ENCODE assay signal across 20 cellular contexts in the genomic region with DNA sequence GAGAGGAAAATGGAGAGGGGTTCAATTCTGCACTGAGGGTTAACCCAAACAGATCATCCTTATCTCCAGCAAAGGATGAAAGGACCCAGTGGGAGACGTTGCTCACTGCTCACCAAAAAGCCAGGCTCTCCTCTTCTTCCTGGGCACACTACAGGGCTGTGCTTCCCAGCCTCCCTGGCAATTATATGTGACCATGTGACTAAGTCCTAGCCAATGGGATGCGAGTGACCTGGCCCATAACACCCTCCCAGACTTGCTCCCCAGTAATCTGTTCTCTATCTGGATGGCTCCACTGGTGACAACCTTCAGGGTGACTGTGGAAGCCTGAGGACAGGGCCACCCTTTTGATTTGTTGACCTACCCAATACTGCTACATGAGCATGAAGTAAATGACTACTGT. TPM values are rescaled to one million over a fixed set of nuclear protein-coding genes. Genes with fewer than 3 reads are reported as not detected.
DNase-seq lines count a peak whose midpoint lies in the region; ATAC-seq and TF ChIP-seq lines count a peak whose summit lies in the region.
"Had no signal": no experiment of that assay in that cellular context is flagged by ENCODE, and none has a peak within 500 bp of the region (broad histone marks: within the 10 kb centered on the region; RNA-seq: fewer than 3 reads in every experiment).

No MANE protein-coding gene starts in this region.

- H3K79me2 ChIP-seq in mammary epithelial cell (ENCODE audit: insufficient read depth, low read length) (no peaks in the 10 kb centered on the region), smooth muscle cell (ENCODE audit: low read depth) (no peaks in the 10 kb centered on the region)

- dilution Hi-C loops in mammary epithelial cell (cut with HindIII; ENCODE audit: low sequenced_read_pairs), result no loop called here

- intact Hi-C loops in MCF 10A (cut with micrococcal nuclease), result loop anchor here (5.0 kb wide), 1 partner anchor 422 kb away; no protein-coding TSS in a partner anchor
- intact Hi-C loops in mammary epithelial cell (cut with micrococcal nuclease), result loop anchor here (5.0 kb wide), 2 partner anchors 53 to 727 kb away; no protein-coding TSS in a partner anchor
- intact Hi-C loops in gastrocnemius medialis (cut with DNase I; ENCODE audit: low total_unique reads), result no loop called here
- intact Hi-C loops in prostate gland (cut with DNase I), result no loop called here

- H3F3A ChIP-seq in smooth muscle cell (ENCODE audit: low read depth), result no peaks in the 10 kb centered on the region

- in situ Hi-C loops in mammary epithelial cell (cut with MboI; ENCODE audit: low sequenced_read_pairs in 2 of 2), result loop anchor here in 1 of 2 donors (10.0 kb wide), 1 partner anchor 294 kb away; no protein-coding TSS in a partner anchor
- in situ Hi-C loops in gastrocnemius medialis (cut with MboI; ENCODE audit: low sequenced_read_pairs in 4 of 4), result loop anchor here in 1 of 4 donors (5.0 kb wide), 1 partner anchor 297 kb away; no protein-coding TSS in a partner anchor

- DNase-seq in MCF 10A (ENCODE audit: unreplicated experiment) (peak; percentile 3), mammary epithelial cell (no peak), OCI-M1 (lab: John Stamatoyannopoulos, UW) (peak; percentile 30), WTC11 (ENCODE audit: low spot score) (no peak), smooth muscle cell (lab: John Stamatoyannopoulos, UW; ENCODE audit: unreplicated experiment) (no peak), gastrocnemius medialis (no peak), GM19240 (ENCODE audit: insufficient read length, low spot score) (no peak), prostate gland (ENCODE audit: low spot score) (no peak)
- DNase-seq: CD4-positive, alpha-beta T cell; CD8-positive, alpha-beta memory T cell; DMS 273 treated with DMSO at 0.1 percent for 48 hours; DMS79; GF-D8; GM23248; H7; HCEC 1CT had no signal

- peaks cover 2% of the 10 kb centered on the region for H3K27me3 ChIP-seq in mammary epithelial cell (ENCODE audit: insufficient read depth, low read length)
- H3K27me3 ChIP-seq in smooth muscle cell (ENCODE audit: low read depth), result peaks cover 45% of the 10 kb centered on the region
- peaks cover 0 to 7% (median 0%) of the 10 kb centered on the region in 3 donors for H3K27me3 ChIP-seq in gastrocnemius medialis
- H3K27me3 ChIP-seq in prostate gland (replicated peaks; ENCODE audit: insufficient read depth), result no peaks in the 10 kb centered on the region
- H3K27me3 ChIP-seq: BLaER1 had no signal

- no peaks in the 10 kb centered on the region for H3K9me3 ChIP-seq in mammary epithelial cell (replicated peaks; ENCODE audit: insufficient read depth, low read length)
- H3K9me3 ChIP-seq in smooth muscle cell (replicated peaks; ENCODE audit: low read depth), result no peaks in the 10 kb centered on the region
- no peaks in the 10 kb centered on the region for H3K9me3 ChIP-seq in gastrocnemius medialis
- H3K9me3 ChIP-seq in prostate gland, result no peaks in the 10 kb centered on the region
- H3K9me3 ChIP-seq: BLaER1 had no signal

- H3K36me3 Mint-ChIP-seq in MCF 10A (ENCODE audit: insufficient read depth, unreplicated experiment), result no peaks in the 10 kb centered on the region
- H3K36me3 Mint-ChIP-seq in WTC11, result no peaks in the 10 kb centered on the region
- H3K36me3 Mint-ChIP-seq: CD8-positive, alpha-beta memory T cell had no signal

- CTCF ChIA-PET in MCF 10A (lab: Yijun Ruan, JAX) (no interaction called here), mammary epithelial cell (lab: Charles Lee; ENCODE audit: low non-redundant PET) (no interaction called here), WTC11 (lab: Charles Lee) (interaction anchor here (0.8 kb wide), 1 partner anchor 353 kb away, joined by 3 read pairs; no protein-coding TSS in a partner anchor)

- ATAC-seq in WTC11 (no peak), gastrocnemius medialis (no peak)

- H3K9me3 Mint-ChIP-seq in MCF 10A (ENCODE audit: unreplicated experiment), result no peaks in the 10 kb centered on the region
- no peaks in the 10 kb centered on the region for H3K9me3 Mint-ChIP-seq in WTC11
- H3K9me3 Mint-ChIP-seq: CD4-positive, alpha-beta T cell; CD8-positive, alpha-beta memory T cell had no signal

- H3K4me3 ChIP-seq in mammary epithelial cell (replicated peaks in 1 of 3; ENCODE audit: insufficient read depth in 1 of 3, low read depth in 2 of 3, low read length in 3 of 3) (no peak overlapping the region), smooth muscle cell (no peak overlapping the region), gastrocnemius medialis (no peak overlapping the region), prostate gland (no peak overlapping the region)
- H3K4me3 ChIP-seq: BLaER1, GM23248 had no signal

- POLR2A ChIA-PET in MCF 10A (lab: Yijun Ruan, JAX), result interaction anchor here (0.6 kb wide), 1 partner anchor 11 kb away, joined by 3 read pairs; no protein-coding TSS in a partner anchor
- POLR2A ChIA-PET in WTC11 (lab: Charles Lee), result no interaction called here

- H3K4me3 Mint-ChIP-seq in MCF 10A (ENCODE audit: unreplicated experiment) (no peak overlapping the region), WTC11 (no peak overlapping the region)
- H3K4me3 Mint-ChIP-seq: B cell; CD4-positive, alpha-beta T cell; CD8-positive, alpha-beta memory T cell had no signal

- 85% methylated on average over 2 of the region's 2 CpGs for WGBS in mammary epithelial cell (ENCODE audit: low coverage, missing lambda C conversion rate)
- WGBS in smooth muscle cell (ENCODE audit: low lambda C conversion rate), result 66% methylated on average over 2 of the region's 2 CpGs
- 73% methylated on average over 2 of the region's 2 CpGs for WGBS in prostate gland

- H3K4me1 Mint-ChIP-seq in MCF 10A (ENCODE audit: insufficient read depth, unreplicated experiment) (peaks cover 25% of the 10 kb centered on the region), WTC11 (peaks cover 22% of the 10 kb centered on the region)

- H3K4me2 ChIP-seq in mammary epithelial cell (ENCODE audit: insufficient read depth, low read depth, low read length) (no peak overlapping the region), smooth muscle cell (no peak overlapping the region)
- H3K4me2 ChIP-seq: BLaER1 had no signal

- no peak overlapping the region for H3K9ac ChIP-seq in mammary epithelial cell (ENCODE audit: insufficient read depth, low read length)
- no peak overlapping the region for H3K9ac ChIP-seq in smooth muscle cell (ENCODE audit: low read depth)
- H3K9ac ChIP-seq: BLaER1, GM23248 had no signal

- no peaks in the 10 kb centered on the region for H3K36me3 ChIP-seq in mammary epithelial cell (ENCODE audit: insufficient read depth, low read length)
- H3K36me3 ChIP-seq in smooth muscle cell (ENCODE audit: low read depth), result no peaks in the 10 kb centered on the region
- H3K36me3 ChIP-seq in gastrocnemius medialis, result no peaks in the 10 kb centered on the region
- H3K36me3 ChIP-seq in prostate gland, result no peaks in the 10 kb centered on the region
- H3K36me3 ChIP-seq: BLaER1 had no signal

- no peak overlapping the region for H3K27ac Mint-ChIP-seq in MCF 10A (ENCODE audit: low read depth, unreplicated experiment)
- H3K27ac Mint-ChIP-seq in WTC11, result no peak overlapping the region
- H3K27ac Mint-ChIP-seq: B cell; CD4-positive, alpha-beta T cell; CD8-positive, alpha-beta memory T cell had no signal

- TF ChIP-seq CTCF in MCF 10A (IDR thresholded peaks at IDR 0.05; ENCODE audit: unreplicated experiment), result no peak
- no peak for TF ChIP-seq CTCF in mammary epithelial cell (conservative IDR thresholded peaks at IDR 0.05 in 1 of 2, IDR thresholded peaks at IDR 0.05 in 1 of 2; ENCODE audit: extremely low read depth in 1 of 2, insufficient read depth in 1 of 2, low read depth in 1 of 2, low read length in 2 of 2)
- no peak for TF ChIP-seq CTCF in WTC11 (IDR thresholded peaks at IDR 0.05)
- no peak for TF ChIP-seq CTCF in smooth muscle cell (IDR thresholded peaks at IDR 0.05; ENCODE audit: borderline replicate concordance, insufficient read depth, poor library complexity, severe bottlenecking)
- no peak for TF ChIP-seq CTCF in gastrocnemius medialis (IDR thresholded peaks at IDR 0.05 in 4 of 5, conservative IDR thresholded peaks at IDR 0.05 in 1 of 5)
- no peak for TF ChIP-seq CTCF in prostate gland (IDR thresholded peaks at IDR 0.05)

- TF ChIP-seq POLR2A in gastrocnemius medialis (IDR thresholded peaks at IDR 0.05) (no peak), prostate gland (IDR thresholded peaks at IDR 0.05) (no peak)

- BruUV-seq in MCF 10A (replicated peaks; lab: Mats Ljungman, UMichigan) (no TSS peak), mammary epithelial cell (replicated peaks; lab: Mats Ljungman, UMichigan) (no TSS peak)

- H3K27ac ChIP-seq in mammary epithelial cell (ENCODE audit: insufficient read depth, low read depth, low read length) (no peak overlapping the region), smooth muscle cell (ENCODE audit: low read depth) (no peak overlapping the region), gastrocnemius medialis (no peak overlapping the region), prostate gland (no peak overlapping the region)
- H3K27ac ChIP-seq: 22Rv1, BLaER1, C4-2B, GM23248 had no signal

- H2AFZ ChIP-seq in mammary epithelial cell (ENCODE audit: low read depth, low read length), result no peak overlapping the region
- no peak overlapping the region for H2AFZ ChIP-seq in smooth muscle cell (ENCODE audit: low read depth)
- H2AFZ ChIP-seq: GM23248 had no signal

- H3K4me1 ChIP-seq in mammary epithelial cell (ENCODE audit: insufficient read depth, low read length) (peaks cover 21% of the 10 kb centered on the region), smooth muscle cell (ENCODE audit: low read depth) (no peaks in the 10 kb centered on the region), gastrocnemius medialis (peaks cover 0 to 5% of the 10 kb centered on the region in 2 donors), prostate gland (replicated peaks) (no peaks in the 10 kb centered on the region)

- H4K20me1 ChIP-seq in mammary epithelial cell (ENCODE audit: insufficient read depth, low read length) (no peaks in the 10 kb centered on the region), smooth muscle cell (ENCODE audit: low read depth) (no peaks in the 10 kb centered on the region)
- H4K20me1 ChIP-seq: BLaER1 had no signal

- H3K27me3 Mint-ChIP-seq in MCF 10A (ENCODE audit: insufficient read depth, unreplicated experiment), result no peaks in the 10 kb centered on the region
- peaks cover 28% of the 10 kb centered on the region for H3K27me3 Mint-ChIP-seq in WTC11 (ENCODE audit: low read depth)

RNA-seq across cellular contexts. Expression of gene PRKCE, which starts 10.9 kb away (rescaled TPM):
- 10.9 and 12.1 TPM in 2 replicates for total RNA-seq in MCF 10A (2022)
- total RNA-seq in mammary epithelial cell, result 1 to 10 TPM; 4.3 to 7.2 TPM
- polyA plus RNA-seq in mammary epithelial cell, result 2.3 TPM
- 14.0 TPM for polyA minus RNA-seq in mammary epithelial cell
- 3.1 to 5.8 TPM (median 3.8 TPM) in 3 replicates for total RNA-seq in WTC11 (2021)
- total RNA-seq in smooth muscle cell, result 16.2 and 20.6 TPM in 2 replicates
- 25.4 and 29.1 TPM in 2 replicates for polyA plus RNA-seq in smooth muscle cell
- 10 to 100 TPM in 2 of 4 donors, 1 to 10 TPM in 2; 5.8 to 28.9 (median 11.8) TPM for total RNA-seq in gastrocnemius medialis
- 10 to 100 TPM in 1 of 2 donors, 1 to 10 TPM in 1; 7.2 to 25.4 TPM for total RNA-seq in prostate gland

RNA-seq across cellular contexts. Expression of gene SRBD1, which starts 29.5 kb away (rescaled TPM):
- total RNA-seq in MCF 10A (2022), result 17.3 and 18.2 TPM in 2 replicates
- 10 to 100 TPM; 14.3 to 18.8 TPM for total RNA-seq in mammary epithelial cell
- 4.8 TPM for polyA plus RNA-seq in mammary epithelial cell
- 25.9 TPM for polyA minus RNA-seq in mammary epithelial cell
- 19.1 to 23.4 TPM (median 22.8 TPM) in 3 replicates for total RNA-seq in WTC11 (2021)
- total RNA-seq in smooth muscle cell, result 22.5 and 23.1 TPM in 2 replicates
- 9.4 and 11.1 TPM in 2 replicates for polyA plus RNA-seq in smooth muscle cell
- 10 to 100 TPM in 1 of 4 donors, 1 to 10 TPM in 3; 3.0 to 10.1 (median 4.5) TPM for total RNA-seq in gastrocnemius medialis
- 10 to 100 TPM; 16.5 to 25.9 TPM for total RNA-seq in prostate gland

Comparison
In these comparisons a context has a peak if more than half of its experiments do, and no peak if none do; other contexts are left out.
1. DNase-seq: peak in MCF 10A (single experiment) and OCI-M1 (single experiment); none in mammary epithelial cell (single experiment), WTC11 (single experiment), smooth muscle cell (single experiment), gastrocnemius medialis (0 of 2), GM19240 (single experiment) and prostate gland (single experiment).
2. intact Hi-C loops: an anchor here in MCF 10A (5.0 kb wide) and mammary epithelial cell (5.0 kb wide); none called in gastrocnemius medialis and prostate gland.